Comparison of ENCODE assay signal across 8 cellular contexts in genomic region chr6:110878751-110879539, GRCh38. TPM values are rescaled to one million over a fixed set of nuclear protein-coding genes. Genes with fewer than 3 reads are reported as not detected.
DNase-seq lines count a peak whose midpoint lies in the region; ATAC-seq, FAIRE-seq and TF ChIP-seq lines count a peak whose summit lies in the region.

No MANE protein-coding gene starts in this region.

- CTCF ChIA-PET in Calu3 (lab: Charles Lee), result interaction anchor here (0.6 to 3.0 kb wide), 7 partner anchors 17 to 260 kb away, joined by 3 to 31 read pairs (median 3); partner anchors contain the start of gene CDK19

- intact Hi-C loops in Calu3 (cut with micrococcal nuclease; ENCODE audit: unreplicated experiment) (loop anchor here (1.0 to 5.0 kb wide), 3 partner anchors 132 to 352 kb away; no protein-coding TSS in a partner anchor), posterior cingulate gyrus (cut with DNase I) (loop anchor here (5.0 kb wide), 3 partner anchors 78 to 347 kb away; partner anchors contain the start of gene GTF3C6)

- TF ChIP-seq CTCF in Calu3 (IDR thresholded peaks at IDR 0.05; ENCODE audit: unreplicated experiment) (peak; percentile 40), fibroblast of mammary gland (conservative IDR thresholded peaks at IDR 0.05; ENCODE audit: control insufficient read depth, insufficient read depth, low read depth, low read length) (peak; percentile 65)

- H3K27ac Mint-ChIP-seq in Calu3 (ENCODE audit: unreplicated experiment), result peak overlapping the region; percentile 87

- ATAC-seq in HG02763 (IDR thresholded peaks at IDR 0.05; ENCODE audit: unreplicated experiment), result no peak

- H3K27me3 Mint-ChIP-seq in Calu3 (ENCODE audit: unreplicated experiment), result no peaks in the 10 kb centered on the region

- H3K4me3 Mint-ChIP-seq in Calu3 (ENCODE audit: low read depth, unreplicated experiment), result peak overlapping the region; percentile 85

- BruUV-seq in Calu3 (replicated peaks; lab: Mats Ljungman, UMichigan), result no TSS peak

- peak; percentile 29 for DNase-seq in Calu3
- peak; percentile 31 for DNase-seq in HT1080 (ENCODE audit: low read depth)
- peak; percentile 20 for DNase-seq in activated CD4-positive, alpha-beta T cell treated with anti-CD3 and anti-CD28 coated beads, Interleukin-2, amount 50 U/mL, for 1 hour
- peak; percentile 53 for DNase-seq in fibroblast of mammary gland (ENCODE audit: low read depth)
- DNase-seq in posterior cingulate gyrus, result peak in 9 of 10 donors; percentile 36 to 90 (median 56)
- no peak for DNase-seq in NCI-H1417 (lab: John Stamatoyannopoulos, UW)
- no peak for DNase-seq in RCC 7860 (ENCODE audit: low spot score)

- peaks cover 51% of the 10 kb centered on the region for H3K4me1 Mint-ChIP-seq in Calu3 (ENCODE audit: low read depth, unreplicated experiment)

- no peaks in the 10 kb centered on the region for H3K9me3 Mint-ChIP-seq in Calu3 (ENCODE audit: low read depth, unreplicated experiment)

- peak overlapping the region; percentile 21 for H3K4me3 ChIP-seq in fibroblast of mammary gland (ENCODE audit: control insufficient read depth, low read depth, low read length)

- no peak for FAIRE-seq in RCC 7860 (lab: Jason Lieb, UNC)

- H3K36me3 Mint-ChIP-seq in Calu3 (ENCODE audit: insufficient read depth, unreplicated experiment), result peaks cover 55% of the 10 kb centered on the region

RNA-seq across cellular contexts. Expression of gene AMD1, which starts 4.4 kb away (rescaled TPM):
- total RNA-seq in Calu3 (2022), result 74.0 and 74.6 TPM in 2 replicates
- 101 and 112 TPM in 2 replicates for total RNA-seq in HT1080 (2014; rRNA removed; shearing (Covaris generic))
- 115 and 129 TPM in 2 replicates for polyA plus RNA-seq in HT1080 (2015; cell fraction: cytosol; rRNA removed)
- 54.5 and 85.0 TPM in 2 replicates for polyA plus RNA-seq in HT1080 (2015; cell fraction: nucleus; rRNA removed)

Comparison
In these comparisons a context has a peak if more than half of its experiments do, and no peak if none do; other contexts are left out.
1. DNase-seq: peak in Calu3 (single experiment), HT1080 (single experiment), activated CD4-positive, alpha-beta T cell treated with anti-CD3 and anti-CD28 coated beads, Interleukin-2, amount 50 U/mL, for 1 hour (single experiment), fibroblast of mammary gland (single experiment) and posterior cingulate gyrus (9 of 10); none in NCI-H1417 (0 of 3) and RCC 7860 (single experiment).